Comparison of ENCODE assay signal across 8 cellular contexts in genomic region chr19:48720613-48721296, GRCh38. TPM values are rescaled to one million over a fixed set of nuclear protein-coding genes. Genes with fewer than 3 reads are reported as not detected.
DNase-seq lines count a peak whose midpoint lies in the region; ATAC-seq and TF ChIP-seq lines count a peak whose summit lies in the region.

No MANE protein-coding gene starts in this region.

- H3K36me3 ChIP-seq in Loucy (ENCODE audit: insufficient read depth, low read length) (no peaks in the 10 kb centered on the region), RWPE2 (ENCODE audit: low read depth) (no peaks in the 10 kb centered on the region), neutrophil (no peaks in the 10 kb centered on the region)

- no peaks in the 10 kb centered on the region for H3F3A ChIP-seq in Loucy (ENCODE audit: low read depth)

- H3K9me3 ChIP-seq in Loucy (ENCODE audit: insufficient read depth, low read depth, low read length) = no peaks in the 10 kb centered on the region
- no peaks in the 10 kb centered on the region for H3K9me3 ChIP-seq in RWPE2 (ENCODE audit: severe bottlenecking)
- H3K9me3 ChIP-seq in neutrophil = no peaks in the 10 kb centered on the region

- no peaks in the 10 kb centered on the region for H3K27me3 ChIP-seq in Loucy (ENCODE audit: insufficient read depth, low read length, poor library complexity, severe bottlenecking)
- no peaks in the 10 kb centered on the region for H3K27me3 ChIP-seq in RWPE2 (ENCODE audit: insufficient read depth, poor library complexity, severe bottlenecking)
- H3K27me3 ChIP-seq in neutrophil = no peaks in the 10 kb centered on the region

- peak overlapping the region; percentile 87 for H3K4me2 ChIP-seq in Loucy (ENCODE audit: low read depth, low read length, poor library complexity, severe bottlenecking)

- no peaks in the 10 kb centered on the region for H3K9me2 ChIP-seq in Loucy (replicated peaks; ENCODE audit: low read depth, low read length)

- H3K9ac ChIP-seq in Loucy (ENCODE audit: low read depth, low read length, poor library complexity, severe bottlenecking) = peak overlapping the region; percentile 69

- peak; percentile 100 for DNase-seq in EL
- DNase-seq in H4 (ENCODE audit: low spot score) = peak; percentile 100
- DNase-seq in RWPE2 (ENCODE audit: low spot score) = peak; percentile 98
- peak; percentile 97 for DNase-seq in activated effector memory CD4-positive, alpha-beta T cell treated with anti-CD3 and anti-CD28 coated beads, Interleukin-2, amount 50 U/mL, for 16 hours
- peak; percentile 99 for DNase-seq in foreskin melanocyte
- peak; percentile 85 to 100 (median 98) for DNase-seq in substantia nigra (lab: John Stamatoyannopoulos, UW)

- ATAC-seq in RWPE2 (ENCODE audit: low read depth) = peak; percentile 91

- no peaks in the 10 kb centered on the region for H4K20me1 ChIP-seq in Loucy (ENCODE audit: insufficient read depth, low read length, poor library complexity, severe bottlenecking)

- H3K4me3 ChIP-seq in Loucy (ENCODE audit: low read length, poor library complexity, severe bottlenecking) (peak overlapping the region; percentile 75), RWPE2 (ENCODE audit: severe bottlenecking) (peak overlapping the region; percentile 47), neutrophil (ENCODE audit: low read depth in 1 of 2, low read length in 1 of 2) (peak overlapping the region; percentile 56 to 61)

- H2AFZ ChIP-seq in Loucy (ENCODE audit: low read length) = peak overlapping the region; percentile 82

- TF ChIP-seq CTCF in Loucy (conservative IDR thresholded peaks at IDR 0.05; ENCODE audit: low read length) = no peak
- TF ChIP-seq CTCF in RWPE2 (IDR thresholded peaks at IDR 0.05; ENCODE audit: poor library complexity, severe bottlenecking) = no peak
- no peak for TF ChIP-seq CTCF in neutrophil (IDR thresholded peaks at IDR 0.05)

- H3K4me1 ChIP-seq in Loucy (ENCODE audit: insufficient read depth, low read length, poor library complexity, severe bottlenecking) (peaks cover 12% of the 10 kb centered on the region), RWPE2 (ENCODE audit: insufficient read depth, poor library complexity, severe bottlenecking) (peaks cover 12% of the 10 kb centered on the region), neutrophil (ENCODE audit: control insufficient read depth in 1 of 2, insufficient read depth in 1 of 2, low read depth in 1 of 2, low read length in 1 of 2) (peaks cover 13 to 17% of the 10 kb centered on the region in 2 experiments)

- no peaks in the 10 kb centered on the region for H3K79me2 ChIP-seq in Loucy (ENCODE audit: insufficient read depth, low read length)

- peak overlapping the region; percentile 32 for H3K27ac ChIP-seq in RWPE2 (ENCODE audit: poor library complexity, severe bottlenecking)
- no peak overlapping the region for H3K27ac ChIP-seq in neutrophil
- peak overlapping the region; percentile 100 for H3K27ac ChIP-seq in substantia nigra (ENCODE audit: low read depth, low read length, poor library complexity, severe bottlenecking)

RNA-seq across cellular contexts. Expression of gene MAMSTR, which starts 1.2 kb away (rescaled TPM):
- 0.31 and 0.51 TPM in 2 replicates for total RNA-seq in H4 (2014; rRNA removed; shearing (Covaris generic))

RNA-seq across cellular contexts. Expression of gene RASIP1, which starts 19.7 kb away (rescaled TPM):
- total RNA-seq in H4 (2014; rRNA removed; shearing (Covaris generic)) = 0.14 TPM in 1 of 2 replicates, not detected in the other

RNA-seq across cellular contexts. Expression of gene FUT2, which starts 25.0 kb away (rescaled TPM):
- not detected in 2 replicates for total RNA-seq in H4 (2014; rRNA removed; shearing (Covaris generic))

RNA-seq across cellular contexts. Expression of gene IZUMO1, which starts 26.0 kb away (rescaled TPM):
- not detected in 2 replicates for total RNA-seq in H4 (2014; rRNA removed; shearing (Covaris generic))

RNA-seq across cellular contexts. Expression of gene FUT1, which starts 31.7 kb away (rescaled TPM):
- total RNA-seq in H4 (2014; rRNA removed; shearing (Covaris generic)) = 0.25 TPM in 1 of 2 replicates, not detected in the other
